ENCODE assay signal across 8 cellular contexts in genomic region chr1:224358288-224358687, GRCh38. TPM values are rescaled to one million over a fixed set of nuclear protein-coding genes. Genes with fewer than 3 reads are reported as not detected.
DNase-seq lines count a peak whose midpoint lies in the region; ATAC-seq, FAIRE-seq and TF ChIP-seq lines count a peak whose summit lies in the region.

No MANE protein-coding gene starts in this region.

- in situ Hi-C loops in transverse colon (cut with MboI; ENCODE audit: low pct_ligation_motif_present in 1 of 4, low pct_unique_long_range_greater_than_20kb in 1 of 4, low sequenced_read_pairs in 3 of 4): no loop called here

- H3K27ac Mint-ChIP-seq in activated naive CD4-positive, alpha-beta T cell treated with anti-CD3 and anti-CD28 coated beads for 36 hours: no peak overlapping the region
- H3K27ac Mint-ChIP-seq in activated naive CD8-positive, alpha-beta T cell: peak overlapping the region; percentile 91

- H3K36me3 Mint-ChIP-seq in activated naive CD4-positive, alpha-beta T cell treated with anti-CD3 and anti-CD28 coated beads for 36 hours (ENCODE audit: low read depth): peaks cover 7% of the 10 kb centered on the region
- H3K36me3 Mint-ChIP-seq in activated naive CD8-positive, alpha-beta T cell: peaks cover 9% of the 10 kb centered on the region

- H3K27ac ChIP-seq in keratinocyte (ENCODE audit: control insufficient read depth, insufficient read depth, low read length): peak overlapping the region; percentile 35
- peak overlapping the region; percentile 86 to 97 (median 94) for H3K27ac ChIP-seq in transverse colon

- 46 to 52% methylated on average over 2 to 4 of the region's 4 CpGs for WGBS in transverse colon (ENCODE audit: low coverage in 1 of 2), 2 donors

- no peak overlapping the region for H2AFZ ChIP-seq in keratinocyte (ENCODE audit: control insufficient read depth, low read length)

- CTCF ChIA-PET in activated naive CD4-positive, alpha-beta T cell treated with anti-CD3 and anti-CD28 coated beads for 36 hours (lab: Charles Lee): interaction anchor here (0.6 to 1.6 kb wide), 5 partner anchors 9 to 242 kb away, joined by 3 to 6 read pairs (median 3); no protein-coding TSS in a partner anchor

- no peaks in the 10 kb centered on the region for H3K27me3 Mint-ChIP-seq in activated naive CD4-positive, alpha-beta T cell treated with anti-CD3 and anti-CD28 coated beads for 36 hours (ENCODE audit: low read depth)
- no peaks in the 10 kb centered on the region for H3K27me3 Mint-ChIP-seq in activated naive CD8-positive, alpha-beta T cell

- peak overlapping the region; percentile 71 for H3K4me2 ChIP-seq in keratinocyte (ENCODE audit: control insufficient read depth, extremely low read depth, insufficient read depth, low read depth, low read length)

- intact Hi-C loops in activated naive CD4-positive, alpha-beta T cell treated with anti-CD3 and anti-CD28 coated beads for 36 hours (cut with micrococcal nuclease): no loop called here
- intact Hi-C loops in transverse colon (cut with DNase I; ENCODE audit: low total_unique reads): loop anchor here (5.0 kb wide), 1 partner anchor 79 kb away; no protein-coding TSS in a partner anchor

- no peak for TF ChIP-seq CTCF in keratinocyte (optimal IDR thresholded peaks at IDR 0.05 in 1 of 3, IDR thresholded peaks at IDR 0.05 in 1 of 3, conservative IDR thresholded peaks at IDR 0.05 in 1 of 3; ENCODE audit: extremely low read depth in 1 of 3, insufficient read depth in 2 of 3, low read length in 3 of 3)
- TF ChIP-seq CTCF in transverse colon (IDR thresholded peaks at IDR 0.05): no peak

- H3K79me2 ChIP-seq in keratinocyte (ENCODE audit: control insufficient read depth, insufficient read depth, low read length): peaks cover 54% of the 10 kb centered on the region

- DNase-seq in activated naive CD4-positive, alpha-beta T cell treated with anti-CD3 and anti-CD28 coated beads for 36 hours: no peak
- DNase-seq in activated naive CD4-positive, alpha-beta T cell treated with anti-CD3 and anti-CD28 coated beads, Interleukin-2, amount 50 U/mL, for 16 hours: no peak
- DNase-seq in keratinocyte (ENCODE audit: low read depth, low spot score) (no peak), transverse colon (no peak), NCI-H2081 treated with DMSO at 0.1 percent for 48 hours (lab: John Stamatoyannopoulos, UW) (no peak)

- H3K27me3 ChIP-seq in keratinocyte (ENCODE audit: control insufficient read depth, extremely low read depth, insufficient read depth, low read length): no peaks in the 10 kb centered on the region
- no peaks in the 10 kb centered on the region for H3K27me3 ChIP-seq in transverse colon

- no peaks in the 10 kb centered on the region for H3K9me3 ChIP-seq in keratinocyte (ENCODE audit: control insufficient read depth, low read depth, low read length)
- H3K9me3 ChIP-seq in transverse colon: no peaks in the 10 kb centered on the region

- TF ChIP-seq EP300 in transverse colon (IDR thresholded peaks at IDR 0.05; ENCODE audit: low read depth): no peak

- H3K4me3 ChIP-seq in keratinocyte (ENCODE audit: control insufficient read depth in 2 of 3, extremely low read depth in 1 of 3, insufficient read depth in 2 of 3, low read depth in 1 of 3, low read length in 3 of 3): peak overlapping the region in 2 of 3 experiments; percentile 61 to 90
- H3K4me3 ChIP-seq in transverse colon: peak overlapping the region in 3 of 4 donors; percentile 51 to 97 (median 95)

- H3K4me1 ChIP-seq in keratinocyte (ENCODE audit: control insufficient read depth, extremely low read depth, insufficient read depth, low read length): peaks cover 11% of the 10 kb centered on the region
- peaks cover 7 to 58% (median 27%) of the 10 kb centered on the region in 4 donors for H3K4me1 ChIP-seq in transverse colon

- peaks cover 0 to 3% of the 10 kb centered on the region in 2 experiments for H3K36me3 ChIP-seq in keratinocyte (ENCODE audit: control insufficient read depth in 2 of 2, extremely low read depth in 1 of 2, insufficient read depth in 2 of 2, low read length in 2 of 2)
- peaks cover 0 to under 1% (median 0%) of the 10 kb centered on the region in 4 donors for H3K36me3 ChIP-seq in transverse colon

- ATAC-seq in GM18907 (IDR thresholded peaks at IDR 0.05; ENCODE audit: unreplicated experiment): no peak
- ATAC-seq in GM21367 (IDR thresholded peaks at IDR 0.05; ENCODE audit: unreplicated experiment): no peak

- no peak for FAIRE-seq in keratinocyte (lab: Jason Lieb, UNC)

- peaks cover 38% of the 10 kb centered on the region for H3K4me1 Mint-ChIP-seq in activated naive CD4-positive, alpha-beta T cell treated with anti-CD3 and anti-CD28 coated beads for 36 hours (ENCODE audit: low read depth)
- peaks cover 57% of the 10 kb centered on the region for H3K4me1 Mint-ChIP-seq in activated naive CD8-positive, alpha-beta T cell (ENCODE audit: low read depth)

- no peaks in the 10 kb centered on the region for H3K9me3 Mint-ChIP-seq in activated naive CD4-positive, alpha-beta T cell treated with anti-CD3 and anti-CD28 coated beads for 36 hours
- H3K9me3 Mint-ChIP-seq in activated naive CD8-positive, alpha-beta T cell (ENCODE audit: low read depth): no peaks in the 10 kb centered on the region

- H4K20me1 ChIP-seq in keratinocyte (ENCODE audit: control insufficient read depth, extremely low read depth, insufficient read depth, low read length): peaks cover 2% of the 10 kb centered on the region

- dilution Hi-C loops in keratinocyte (cut with MboI; ENCODE audit: extremely low pct_ligation_motif_present, low sequenced_read_pairs): no loop called here

- H3K9ac ChIP-seq in keratinocyte (ENCODE audit: control insufficient read depth, extremely low read depth, insufficient read depth, low read length): no peak overlapping the region

- no peaks in the 10 kb centered on the region for H3K9me1 ChIP-seq in keratinocyte (ENCODE audit: control insufficient read depth, extremely low read depth, insufficient read depth, low read length)

- H3K4me3 Mint-ChIP-seq in activated naive CD4-positive, alpha-beta T cell treated with anti-CD3 and anti-CD28 coated beads for 36 hours: peak overlapping the region; percentile 89
- peak overlapping the region; percentile 90 for H3K4me3 Mint-ChIP-seq in activated naive CD8-positive, alpha-beta T cell

- TF ChIP-seq POLR2A in transverse colon (IDR thresholded peaks at IDR 0.05): no peak

RNA-seq across cellular contexts. Expression of gene CNIH4, which starts 1.6 kb away (rescaled TPM):
- 10 to 100 TPM; 34.7 to 35.1 TPM for total RNA-seq in activated naive CD4-positive, alpha-beta T cell treated with anti-CD3 and anti-CD28 coated beads for 36 hours
- 63.5 to 139 TPM (median 103 TPM) in 3 replicates for polyA plus RNA-seq in keratinocyte
- polyA plus RNA-seq in keratinocyte (2011; ENCODE audit: low read depth): 18.0 TPM
- 41.1 and 77.2 TPM in 2 replicates for polyA plus RNA-seq in keratinocyte (2011; cell fraction: cytosol; rRNA removed)
- polyA plus RNA-seq in keratinocyte (2011; cell fraction: nucleus; rRNA removed): 44.5 and 51.8 TPM in 2 replicates
- polyA plus RNA-seq in keratinocyte (2012; ENCODE audit: low replicate concordance): 86.0 and 92.7 TPM in 2 replicates
- 20.7 to 99.3 TPM (median 58.3 TPM) in 3 replicates for polyA minus RNA-seq in keratinocyte
- polyA minus RNA-seq in keratinocyte (2011; cell fraction: cytosol; rRNA and poly(A)+ RNA removed): 13.8 TPM
- polyA minus RNA-seq in keratinocyte (2011; cell fraction: nucleus; rRNA and poly(A)+ RNA removed): 16.1 and 21.6 TPM in 2 replicates
- total RNA-seq in transverse colon: 10 to 100 TPM; 33.0 to 48.7 (median 42.0) TPM

RNA-seq across cellular contexts. Expression of gene NVL, which starts 28.3 kb away (rescaled TPM):
- 10 to 100 TPM; 26.7 to 29.9 TPM for total RNA-seq in activated naive CD4-positive, alpha-beta T cell treated with anti-CD3 and anti-CD28 coated beads for 36 hours
- 17.9 to 25.4 TPM (median 24.9 TPM) in 3 replicates for polyA plus RNA-seq in keratinocyte
- polyA plus RNA-seq in keratinocyte (2011; ENCODE audit: low read depth): 68.2 TPM
- 16.4 and 20.1 TPM in 2 replicates for polyA plus RNA-seq in keratinocyte (2011; cell fraction: cytosol; rRNA removed)
- 33.8 and 35.4 TPM in 2 replicates for polyA plus RNA-seq in keratinocyte (2011; cell fraction: nucleus; rRNA removed)
- 9.9 and 18.1 TPM in 2 replicates for polyA plus RNA-seq in keratinocyte (2012; ENCODE audit: low replicate concordance)
- polyA minus RNA-seq in keratinocyte: 13.4 to 26.4 TPM (median 14.3 TPM) in 3 replicates
- 15.0 TPM for polyA minus RNA-seq in keratinocyte (2011; cell fraction: cytosol; rRNA and poly(A)+ RNA removed)
- polyA minus RNA-seq in keratinocyte (2011; cell fraction: nucleus; rRNA and poly(A)+ RNA removed): 16.6 and 30.8 TPM in 2 replicates
- total RNA-seq in transverse colon: 10 to 100 TPM; 35.9 to 52.3 (median 40.5) TPM
